In genomic region chr5:32618962-32619361, GRCh38 we compare ENCODE assay signal across 29 cellular contexts.
"Had no signal": no experiment of that assay in that cellular context is flagged by ENCODE, and none has a peak within 500 bp of the region (broad histone marks: within the 10 kb centered on the region; RNA-seq: fewer than 3 reads in every experiment).

No MANE protein-coding gene starts in this region.

- FAIRE-seq: colon had no signal

- H3K4me3 ChIP-seq: ascending aorta, breast epithelium, cardiac muscle cell, esophagus squamous epithelium, gastrocnemius medialis had no signal

- H3K9me3 ChIP-seq: ascending aorta, breast epithelium, esophagus squamous epithelium, gastrocnemius medialis had no signal

- ATAC-seq: activated CD4-positive, alpha-beta T cell treated with anti-CD3 and anti-CD28 coated beads for 36 hours; activated CD8-positive, alpha-beta memory T cell treated with anti-CD3 and anti-CD28 coated beads, Interleukin-2, amount 10 ng/mL, durations not matched to agents 7 days and 5 days; activated CD8-positive, alpha-beta T cell treated with anti-CD3 and anti-CD28 coated beads, Interleukin-2, amount 10 ng/mL, durations not matched to agents 7 days and 5 days; activated naive CD4-positive, alpha-beta T cell treated with anti-CD3 and anti-CD28 coated beads, Interleukin-2, amount 50 U/mL, for 72 hours; activated T-cell treated with anti-CD3 and anti-CD28 coated beads, Interleukin-2, amount 50 U/mL, for 72 hours; effector memory CD8-positive, alpha-beta T cell; gastrocnemius medialis had no signal

- H3K27me3 ChIP-seq: ascending aorta, breast epithelium, cardiac muscle cell, esophagus squamous epithelium, gastrocnemius medialis had no signal

- H3K36me3 ChIP-seq: ascending aorta, breast epithelium, cardiac muscle cell, esophagus squamous epithelium, gastrocnemius medialis had no signal

- H3K27ac ChIP-seq: ascending aorta, breast epithelium, cardiac muscle cell, esophagus squamous epithelium, gastrocnemius medialis had no signal

- DNase-seq: activated CD4-positive, alpha-beta memory T cell treated with anti-CD3 and anti-CD28 coated beads for 36 hours; activated CD4-positive, alpha-beta T cell treated with anti-CD3 and anti-CD28 coated beads for 36 hours; activated CD4-positive, alpha-beta T cell treated with anti-CD3 and anti-CD28 coated beads, Interleukin-2, amount 10 ng/mL, durations not matched to agents 24 days and 14 days; activated CD4-positive, CD25-positive, alpha-beta regulatory T cell; activated CD4-positive, CD25-positive, alpha-beta regulatory T cell treated with anti-CD3 and anti-CD28 coated beads, Interleukin-2, amount 50 U/mL, for 72 hours; activated CD8-positive, alpha-beta memory T cell treated with anti-CD3 and anti-CD28 coated beads, Interleukin-2, amount 10 ng/mL, durations not matched to agents 7 days and 5 days; activated CD8-positive, alpha-beta memory T cell treated with anti-CD3 and anti-CD28 coated beads, Interleukin-2, amount 50 U/mL, for 4 hours; activated CD8-positive, alpha-beta T cell treated with anti-CD3 and anti-CD28 coated beads, Interleukin-2, amount 10 ng/mL, durations not matched to agents 7 days and 5 days; activated gamma-delta T cell; activated naive CD4-positive, alpha-beta T cell; activated naive CD4-positive, alpha-beta T cell treated with anti-CD3 and anti-CD28 coated beads, Interleukin-2, amount 10 ng/mL, durations not matched to agents 7 days and 5 days; activated naive CD8-positive, alpha-beta T cell treated with anti-CD3 and anti-CD28 coated beads, Interleukin-2, amount 10 ng/mL, durations not matched to agents 7 days and 5 days; activated T-cell treated with anti-CD3 and anti-CD28 coated beads, Interleukin-2, amount 50 U/mL, for 1 hour; activated T-cell treated with anti-CD3 and anti-CD28 coated beads, Interleukin-2, amount 50 U/mL, for 72 hours; cortex of kidney; dermis blood vessel endothelial cell; effector CD4-positive, alpha-beta T cell; effector memory CD8-positive, alpha-beta T cell; erythroblast; esophagus squamous epithelium; foreskin fibroblast; gastrocnemius medialis; glutamatergic neuron; T-helper 2 cell had no signal

- H3K4me1 ChIP-seq: ascending aorta, breast epithelium, esophagus squamous epithelium had no signal
